In genomic region chr5:68818870-68819269, GRCh38 we compare ENCODE assay signal across 26 cellular contexts.
"Had no signal": no experiment of that assay in that cellular context is flagged by ENCODE, and none has a peak within 500 bp of the region (broad histone marks: within the 10 kb centered on the region; RNA-seq: fewer than 3 reads in every experiment).

No MANE protein-coding gene starts in this region.

- H3K9me3 ChIP-seq: adrenal gland, ascending aorta, gastrocnemius medialis, left ventricle myocardium inferior, stomach, suprapubic skin, transverse colon had no signal

- H3K27ac ChIP-seq: adrenal gland, ascending aorta, brain microvascular endothelial cell, epithelial cell of prostate, left ventricle myocardium inferior, neural progenitor cell, stomach, suprapubic skin, transverse colon had no signal

- H3K36me3 ChIP-seq: adrenal gland, ascending aorta, brain microvascular endothelial cell, gastrocnemius medialis, left ventricle myocardium inferior, neural progenitor cell, stomach, suprapubic skin, transverse colon had no signal

- H3K4me1 ChIP-seq: adrenal gland, ascending aorta, left ventricle myocardium inferior, neural progenitor cell, stomach, transverse colon had no signal

- ATAC-seq: activated CD8-positive, alpha-beta memory T cell treated with anti-CD3 and anti-CD28 coated beads, Interleukin-2, amount 10 ng/mL, durations not matched to agents 7 days and 5 days; activated CD8-positive, alpha-beta T cell treated with anti-CD3 and anti-CD28 coated beads, Interleukin-2, amount 10 ng/mL, durations not matched to agents 7 days and 5 days; natural killer cell; right cardiac atrium; stimulated activated naive B cell treated with anti-CD40 and anti-IgM and Interleukin-4, amounts not matched to agents 10 μg/mL and 1 μg/mL and 100 μg/mL, for 72 hours had no signal

- H3K4me2 ChIP-seq: neural progenitor cell had no signal

- H3K9ac ChIP-seq: neural progenitor cell had no signal

- DNase-seq: activated CD4-positive, alpha-beta T cell treated with anti-CD3 and anti-CD28 coated beads for 1 hour; activated CD4-positive, alpha-beta T cell treated with anti-CD3 and anti-CD28 coated beads, Interleukin-2, amount 10 ng/mL, durations not matched to agents 7 days and 5 days; activated CD8-positive, alpha-beta memory T cell treated with anti-CD3 and anti-CD28 coated beads, Interleukin-2, amount 10 ng/mL, durations not matched to agents 7 days and 5 days; activated CD8-positive, alpha-beta T cell treated with anti-CD3 and anti-CD28 coated beads, Interleukin-2, amount 10 ng/mL, durations not matched to agents 7 days and 5 days; activated effector memory CD4-positive, alpha-beta T cell treated with anti-CD3 and anti-CD28 coated beads, Interleukin-2, amount 50 U/mL, for 16 hours; activated naive CD4-positive, alpha-beta T cell treated with anti-CD3 and anti-CD28 coated beads for 36 hours; activated naive CD8-positive, alpha-beta T cell treated with anti-CD3 and anti-CD28 coated beads for 36 hours; adrenal gland; brain microvascular endothelial cell; effector CD4-positive, alpha-beta T cell; gastrocnemius medialis; glutamatergic neuron; left ventricle myocardium inferior; natural killer cell; right cardiac atrium; stimulated activated CD4-positive, alpha-beta T cell treated with anti-CD3 and anti-CD28 coated beads, Interleukin-15, amount 100 ng/mL, for 24 hours; stimulated activated CD4-positive, alpha-beta T cell treated with anti-CD3 and anti-CD28 coated beads, Interleukin-2, amount 100 ng/mL, for 24 hours; stimulated activated naive B cell treated with anti-CD40 and anti-IgM and Interleukin-4, amounts not matched to agents 10 μg/mL and 1 μg/mL and 100 μg/mL, for 72 hours; stomach; T-helper 9 cell; transverse colon had no signal

- H3K27me3 ChIP-seq: adrenal gland, ascending aorta, brain microvascular endothelial cell, gastrocnemius medialis, neural progenitor cell, stomach, suprapubic skin, transverse colon had no signal

- H3K4me3 ChIP-seq: adrenal gland, ascending aorta, gastrocnemius medialis, left ventricle myocardium inferior, lung, neural progenitor cell, stomach, suprapubic skin, transverse colon had no signal
